Comparison of ENCODE assay signal across 9 cellular contexts in genomic region chr1:23908453-23909341, GRCh38. TPM values are rescaled to one million over a fixed set of nuclear protein-coding genes. Genes with fewer than 3 reads are reported as not detected.
A peak's percentile ranks its signal among the peaks of the same experiment; 100 is the strongest.
DNase-seq lines count a peak whose midpoint lies in the region; ATAC-seq, FAIRE-seq and TF ChIP-seq lines count a peak whose summit lies in the region.
"Had no signal": no experiment of that assay in that cellular context is flagged by ENCODE, and none has a peak within 500 bp of the region (broad histone marks: within the 10 kb centered on the region; RNA-seq: fewer than 3 reads in every experiment).

No MANE protein-coding gene starts in this region.

- H3K27me3 Mint-ChIP-seq in naive thymus-derived CD8-positive, alpha-beta T cell, result peaks cover 0 to 4% (median 2%) of the 10 kb centered on the region in 5 donors

- no peaks in the 10 kb centered on the region for H3K27me3 ChIP-seq in WERI-Rb-1 (ENCODE audit: insufficient read depth, low read depth, severe bottlenecking)

- no peak overlapping the region for H3K4me3 ChIP-seq in WERI-Rb-1 (ENCODE audit: low read depth, low read length)

- H3K9me3 ChIP-seq in WERI-Rb-1 (ENCODE audit: severe bottlenecking), result no peaks in the 10 kb centered on the region

- FAIRE-seq in GM12892 (lab: Jason Lieb, UNC), result peak; percentile 95
- FAIRE-seq: TTC549 had no signal

- H3K4me3 Mint-ChIP-seq in naive thymus-derived CD8-positive, alpha-beta T cell, result peak overlapping the region; percentile 40 to 77 (median 68)

- H3K9me3 Mint-ChIP-seq in naive thymus-derived CD8-positive, alpha-beta T cell, result no peaks in the 10 kb centered on the region

- POLR2A ChIA-PET in naive thymus-derived CD8-positive, alpha-beta T cell (lab: Charles Lee), result interaction anchor here (0.6 to 1.5 kb wide), 2 partner anchors 17 to 50 kb away, joined by 3 to 6 read pairs; partner anchors contain the start of gene PNRC2

- peak overlapping the region; percentile 45 to 87 (median 78) for H3K27ac Mint-ChIP-seq in naive thymus-derived CD8-positive, alpha-beta T cell

- ATAC-seq in HG03135 (IDR thresholded peaks at IDR 0.05; ENCODE audit: unreplicated experiment) (peak; percentile 29), GM19324 (IDR thresholded peaks at IDR 0.05; ENCODE audit: low FRiP score, unreplicated experiment) (no peak), HG02623 (IDR thresholded peaks at IDR 0.05; ENCODE audit: unreplicated experiment) (no peak), HG02973 (IDR thresholded peaks at IDR 0.05; ENCODE audit: unreplicated experiment) (no peak)
- peak; percentile 54 to 73 for ATAC-seq in naive thymus-derived CD8-positive, alpha-beta T cell

- DNase-seq in GM12892 (ENCODE audit: insufficient read length) (no peak), WERI-Rb-1 (no peak), middle frontal gyrus (ENCODE audit: extremely low spot score, low spot score) (no peak)
- DNase-seq in naive thymus-derived CD8-positive, alpha-beta T cell, result peak in 4 of 10 donors; percentile 12 to 31 (median 24)

- no peak for TF ChIP-seq CTCF in WERI-Rb-1 (IDR thresholded peaks at IDR 0.05; ENCODE audit: low read depth, low read length)

- peaks cover 0 to 2% (median 0%) of the 10 kb centered on the region in 3 donors for H3K36me3 Mint-ChIP-seq in naive thymus-derived CD8-positive, alpha-beta T cell

- no peaks in the 10 kb centered on the region for H3K36me3 ChIP-seq in WERI-Rb-1

- peak; percentile 49 for TF ChIP-seq POLR2A in GM12892 (IDR thresholded peaks at IDR 0.05; ENCODE audit: low read depth, low read length)

- H3K4me1 Mint-ChIP-seq in naive thymus-derived CD8-positive, alpha-beta T cell, result peaks cover 33 to 85% (median 53%) of the 10 kb centered on the region in 4 donors

- H3K27ac ChIP-seq in WERI-Rb-1, result peak overlapping the region; percentile 43; the same call in 1 of the 2 replicates

RNA-seq across cellular contexts. Expression of gene CNR2, which starts 4.5 kb away (rescaled TPM):
- polyA plus RNA-seq in GM12892 (2012; ENCODE audit: missing spikeins), result 5.2 TPM
- total RNA-seq in naive thymus-derived CD8-positive, alpha-beta T cell, result 1 to 10 TPM in 1 of 2 experiments, under 1 TPM in 1; 0.99 to 1.1 TPM
- polyA plus RNA-seq in naive thymus-derived CD8-positive, alpha-beta T cell, result 1 to 10 TPM in 1 of 3 donors, under 1 TPM in 2; 0.05 to 3.2 (median 0.57) TPM

RNA-seq across cellular contexts. Expression of gene FUCA1, which starts 40.6 kb away (rescaled TPM):
- 48.9 TPM for polyA plus RNA-seq in GM12892 (2012; ENCODE audit: missing spikeins)
- 10 to 100 TPM; 14.8 to 18.4 TPM for total RNA-seq in naive thymus-derived CD8-positive, alpha-beta T cell
- polyA plus RNA-seq in naive thymus-derived CD8-positive, alpha-beta T cell, result 10 to 100 TPM in 2 of 3 donors, 1 to 10 TPM in 1; 8.1 to 13.8 (median 10.7) TPM

RNA-seq across cellular contexts. Expression of gene PNRC2, which starts 50.9 kb away (rescaled TPM):
- polyA plus RNA-seq in GM12892 (2012; ENCODE audit: missing spikeins), result 112 TPM
- total RNA-seq in naive thymus-derived CD8-positive, alpha-beta T cell, result 100 to 1,000 TPM; 179 to 182 TPM
- 100 to 1,000 TPM; 117 to 139 (median 121) TPM for polyA plus RNA-seq in naive thymus-derived CD8-positive, alpha-beta T cell

Comparison
In these comparisons a context has a peak if more than half of its experiments do, and no peak if none do; other contexts are left out.
1. ATAC-seq: peak in HG03135 (single experiment) and naive thymus-derived CD8-positive, alpha-beta T cell (2 of 2); none in GM19324 (single experiment), HG02623 (single experiment) and HG02973 (single experiment).